Comparison of ENCODE assay signal across 9 cellular contexts in the genomic region with DNA sequence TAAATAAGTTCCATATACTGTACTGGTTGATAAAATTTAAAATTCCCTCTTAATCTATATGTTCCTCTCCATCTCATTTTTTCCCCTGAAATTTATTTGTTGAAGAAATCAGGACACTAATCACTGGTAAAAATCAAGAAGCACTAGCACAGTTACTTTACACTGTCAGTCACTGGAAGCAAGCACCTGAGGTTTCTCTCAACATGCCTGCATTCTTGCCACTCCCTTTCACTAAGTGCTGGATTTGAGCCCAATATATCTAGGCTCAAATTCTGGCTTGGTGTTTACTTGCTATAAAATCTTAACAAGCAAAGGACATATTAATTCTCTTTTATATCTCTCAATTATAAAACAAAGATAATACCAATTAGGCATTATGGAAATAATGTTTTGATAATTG. TPM values are rescaled to one million over a fixed set of nuclear protein-coding genes. Genes with fewer than 3 reads are reported as not detected.
DNase-seq lines count a peak whose midpoint lies in the region; ATAC-seq and TF ChIP-seq lines count a peak whose summit lies in the region.
"Had no signal": no experiment of that assay in that cellular context is flagged by ENCODE, and none has a peak within 500 bp of the region (broad histone marks: within the 10 kb centered on the region; RNA-seq: fewer than 3 reads in every experiment).

No MANE protein-coding gene starts in this region.

- ATAC-seq in T-helper 17 cell (no peak), GM21390 (IDR thresholded peaks at IDR 0.05; ENCODE audit: unreplicated experiment) (no peak), HG03457 (IDR thresholded peaks at IDR 0.05; ENCODE audit: unreplicated experiment) (no peak)

- intact Hi-C loops in stomach (cut with DNase I; ENCODE audit: low total_unique reads), result no loop called here

- H3K27ac ChIP-seq in iPS-18a (ENCODE audit: low read length) (peak overlapping the region; percentile 92), stomach (peak overlapping the region; percentile 59 to 86 (median 81))

- H3K9ac ChIP-seq in iPS-18a (ENCODE audit: low read length), result peak overlapping the region; percentile 91

- TF ChIP-seq POLR2A in stomach (IDR thresholded peaks at IDR 0.05), result no peak

- TF ChIP-seq CTCF in stomach (IDR thresholded peaks at IDR 0.05), result no peak

- no peak overlapping the region for H3K4me3 Mint-ChIP-seq in T-helper 17 cell

- H3K27me3 Mint-ChIP-seq in T-helper 17 cell, result no peaks in the 10 kb centered on the region

- DNase-seq in LoVo (ENCODE audit: low spot score) (peak; percentile 35), T-helper 17 cell (no peak), stomach (no peak), foreskin melanocyte (no peak), HPDE6-E6E7 (ENCODE audit: extremely low spot score) (no peak)
- DNase-seq: activated gamma-delta T cell treated with Interleukin-2 at 50 U/mL for 16 hours had no signal

- H3K36me3 Mint-ChIP-seq in T-helper 17 cell (ENCODE audit: low read depth), result no peaks in the 10 kb centered on the region

- H3K27me3 ChIP-seq in iPS-18a (ENCODE audit: control insufficient read depth, insufficient read depth, low read length), result no peaks in the 10 kb centered on the region
- no peaks in the 10 kb centered on the region for H3K27me3 ChIP-seq in stomach

- H3K36me3 ChIP-seq in iPS-18a (ENCODE audit: control insufficient read depth, low read depth, low read length) (peaks cover 16% of the 10 kb centered on the region), stomach (peaks cover 0 to 39% (median 15%) of the 10 kb centered on the region in 4 donors)

- peaks cover 38% of the 10 kb centered on the region for H3K4me1 ChIP-seq in iPS-18a (ENCODE audit: control insufficient read depth, low read depth, low read length)
- H3K4me1 ChIP-seq in stomach, result peaks cover 10 to 62% (median 29%) of the 10 kb centered on the region in 4 donors

- H3K9me3 ChIP-seq in T-helper 17 cell (ENCODE audit: control insufficient read depth, low read length, poor library complexity, severe bottlenecking) (no peaks in the 10 kb centered on the region), iPS-18a (ENCODE audit: control insufficient read depth, low read depth, low read length) (no peaks in the 10 kb centered on the region), stomach (no peaks in the 10 kb centered on the region)

- TF ChIP-seq EP300 in stomach (IDR thresholded peaks at IDR 0.05), result no peak

- H3K27ac Mint-ChIP-seq in T-helper 17 cell, result peak overlapping the region; percentile 96

- H3K4me1 Mint-ChIP-seq in T-helper 17 cell, result peaks cover 41% of the 10 kb centered on the region

- H3K4me3 ChIP-seq in iPS-18a (ENCODE audit: low read length), result peak overlapping the region; percentile 45
- H3K4me3 ChIP-seq in stomach, result no peak overlapping the region

RNA-seq across cellular contexts. Expression of gene DIAPH1, which starts 58.7 kb away (rescaled TPM):
- 100 to 1,000 TPM; 256 to 327 TPM for total RNA-seq in T-helper 17 cell
- 100 to 1,000 TPM in 1 of 5 donors, 10 to 100 TPM in 4; 18.0 to 181 (median 77.0) TPM for total RNA-seq in stomach
- polyA plus RNA-seq in stomach, result 10 to 100 TPM; 41.4 to 98.1 (median 76.1) TPM
